In the genomic region with DNA sequence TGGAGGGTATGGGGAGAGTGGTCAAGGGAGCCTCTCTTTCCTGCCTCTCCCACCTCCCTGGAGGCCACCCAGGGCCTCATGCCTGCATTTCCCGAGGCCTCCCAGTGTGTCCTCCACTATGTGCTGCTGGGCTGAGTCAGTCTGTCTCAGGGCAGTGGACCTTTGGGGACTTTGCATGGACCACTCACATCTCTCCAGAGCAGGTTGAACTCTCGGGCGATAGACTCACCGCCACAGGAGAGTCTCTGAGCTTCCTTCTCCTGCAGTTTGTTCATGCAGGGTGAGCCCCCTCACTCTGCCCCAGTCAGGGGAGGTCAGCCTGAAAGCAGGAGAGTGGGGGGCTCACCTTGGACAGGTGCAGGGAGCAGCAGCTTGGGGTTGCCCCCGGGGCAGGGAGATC, we compare ENCODE assay signal across 24 cellular contexts.
"Had no signal": no experiment of that assay in that cellular context is flagged by ENCODE, and none has a peak within 500 bp of the region (broad histone marks: within the 10 kb centered on the region; RNA-seq: fewer than 3 reads in every experiment).

No MANE protein-coding gene starts in this region.

- H3K36me3 Mint-ChIP-seq: immature natural killer cell had no signal

- H3K36me3 ChIP-seq: prostate gland had no signal

- H3K27me3 Mint-ChIP-seq: naive thymus-derived CD8-positive, alpha-beta T cell; stimulated activated naive CD8-positive, alpha-beta T cell treated with anti-CD3 and anti-CD28 coated beads, Interleukin-15, amount 100 ng/mL, for 72 hours; type B pancreatic cell had no signal

- H3K4me1 Mint-ChIP-seq: immature natural killer cell; stimulated activated naive CD8-positive, alpha-beta T cell treated with anti-CD3 and anti-CD28 coated beads, Interleukin-15, amount 100 ng/mL, for 72 hours had no signal

- H3K4me3 Mint-ChIP-seq: immature natural killer cell; naive thymus-derived CD8-positive, alpha-beta T cell; nephron; neural crest cell; stimulated activated effector memory CD8-positive, alpha-beta T cell treated with anti-CD3 and anti-CD28 coated beads, Interleukin-12 subunit alpha, Interleukin-12 subunit beta, amount 100 ng/mL, for 72 hours; stimulated activated naive CD8-positive, alpha-beta T cell treated with anti-CD3 and anti-CD28 coated beads, Interleukin-15, amount 100 ng/mL, for 72 hours; type B pancreatic cell had no signal

- H3K4me1 ChIP-seq: left lung, lower lobe of right lung, pancreas, prostate gland had no signal

- H3K4me3 ChIP-seq: left lung, lower lobe of right lung, pancreas, prostate gland, skin epidermis, tibial nerve, vagina had no signal

- H3K27ac ChIP-seq: left lung, lower lobe of right lung, pancreas, prostate gland, skin epidermis, tibial nerve, vagina had no signal

- H3K9me3 Mint-ChIP-seq: immature natural killer cell; naive thymus-derived CD8-positive, alpha-beta T cell; nephron; neural crest cell; stimulated activated effector memory CD8-positive, alpha-beta T cell treated with anti-CD3 and anti-CD28 coated beads, Interleukin-12 subunit alpha, Interleukin-12 subunit beta, amount 100 ng/mL, for 72 hours; stimulated activated naive CD8-positive, alpha-beta T cell treated with anti-CD3 and anti-CD28 coated beads, Interleukin-15, amount 100 ng/mL, for 72 hours; type B pancreatic cell had no signal

- DNase-seq: hypothalamus; immature natural killer cell; kidney; left colon; left lung; lower lobe of right lung; mammary epithelial cell; mesenchymal stem cell; naive thymus-derived CD8-positive, alpha-beta T cell; nucleus accumbens; pancreas; right cardiac atrium; stimulated activated CD4-positive, alpha-beta T cell treated with anti-CD3 and anti-CD28 coated beads, Interleukin-4, amount 100 ng/mL, for 24 hours; stimulated activated naive CD4-positive, alpha-beta T cell treated with Interleukin-2 at 50 U/mL for 16 hours; stimulated activated naive CD8-positive, alpha-beta T cell treated with anti-CD3 and anti-CD28 coated beads, Interleukin-15, amount 100 ng/mL, for 72 hours; substantia nigra had no signal

- H3K27ac Mint-ChIP-seq: immature natural killer cell; naive thymus-derived CD8-positive, alpha-beta T cell; type B pancreatic cell had no signal

- H3K9me3 ChIP-seq: left lung, lower lobe of right lung, pancreas, prostate gland, tibial nerve, vagina had no signal

- H3K27me3 ChIP-seq: left lung, pancreas, tibial nerve, vagina had no signal
